In genomic region chr12:8108808-8109398, GRCh38 we compare ENCODE assay signal across 8 cellular contexts. TPM values are rescaled to one million over a fixed set of nuclear protein-coding genes. Genes with fewer than 3 reads are reported as not detected.
A peak's percentile ranks its signal among the peaks of the same experiment; 100 is the strongest.
DNase-seq lines count a peak whose midpoint lies in the region; ATAC-seq, FAIRE-seq and TF ChIP-seq lines count a peak whose summit lies in the region.

No MANE protein-coding gene starts in this region.

- no peaks in the 10 kb centered on the region for H3K4me1 ChIP-seq in A549
- peaks cover 3% of the 10 kb centered on the region for H3K4me1 ChIP-seq in body of pancreas
- H3K4me1 ChIP-seq in iPS DF 6.9 (ENCODE audit: control insufficient read depth, insufficient read depth, low read length) = no peaks in the 10 kb centered on the region
- no peaks in the 10 kb centered on the region for H3K4me1 ChIP-seq in small intestine (ENCODE audit: control insufficient read depth in 2 of 2, insufficient read depth in 1 of 2, low read depth in 1 of 2, low read length in 1 of 2)

- intact Hi-C loops in body of pancreas (cut with DNase I) = no loop called here

- H3K27ac ChIP-seq in A549 (peak overlapping the region; percentile 49 to 64; a peak in 4 of 6 replicates), body of pancreas (no peak overlapping the region), iPS DF 6.9 (ENCODE audit: low read length) (no peak overlapping the region), small intestine (ENCODE audit: low read depth in 1 of 2, low read length in 1 of 2) (no peak overlapping the region)

- H3K4me3 ChIP-seq in A549 (no peak overlapping the region), body of pancreas (no peak overlapping the region), iPS DF 6.9 (ENCODE audit: low read length) (no peak overlapping the region), small intestine (ENCODE audit: low read depth in 1 of 2, low read length in 2 of 2) (no peak overlapping the region)

- H3K27me3 ChIP-seq in body of pancreas = no peaks in the 10 kb centered on the region
- no peaks in the 10 kb centered on the region for H3K27me3 ChIP-seq in iPS DF 6.9 (ENCODE audit: control insufficient read depth, insufficient read depth, low read length)
- H3K27me3 ChIP-seq in small intestine (ENCODE audit: control insufficient read depth in 2 of 2, insufficient read depth in 2 of 2, low read length in 2 of 2) = no peaks in the 10 kb centered on the region

- CTCF ChIA-PET in A549 (lab: Yijun Ruan, JAX) = interaction anchor here (0.6 to 3.9 kb wide), 37 partner anchors 8 to 941 kb away, joined by 3 to 36 read pairs (median 3); partner anchors contain the start of genes CLEC4A, FAM90A1 and ZNF705A

- peak; percentile 96 to 98 for TF ChIP-seq RAD21 in A549 (conservative IDR thresholded peaks at IDR 0.05 in 1 of 2, IDR thresholded peaks at IDR 0.05 in 1 of 2)

- DNase-seq in A549 (ENCODE audit: low read depth in 1 of 2, low spot score in 1 of 2) = peak; percentile 42 to 81
- DNase-seq in GM13977 (ENCODE audit: low spot score) = peak; percentile 71
- peak; percentile 1 to 20 for DNase-seq in NCI-H187 (lab: John Stamatoyannopoulos, UW)
- DNase-seq in UCSD-AML1 (lab: John Stamatoyannopoulos, UW; ENCODE audit: unreplicated experiment) = peak; percentile 63
- DNase-seq in body of pancreas = peak; percentile 80 to 86 (median 84)
- peak; percentile 58 for DNase-seq in iPS DF 6.9 (ENCODE audit: low read depth, low spot score)
- peak; percentile 61 for DNase-seq in small intestine

- H3K9me3 ChIP-seq in A549 (0 out of 3 replicates have a peak, but pooled peaks cover 3% of the 10 kb centered on the region), body of pancreas (no peaks in the 10 kb centered on the region), iPS DF 6.9 (ENCODE audit: control insufficient read depth, insufficient read depth, low read length) (no peaks in the 10 kb centered on the region), small intestine (ENCODE audit: control insufficient read depth, low read depth) (no peaks in the 10 kb centered on the region)

- no peak for TF ChIP-seq POLR2A in A549 (IDR thresholded peaks at IDR 0.05; ENCODE audit: low read length)
- TF ChIP-seq POLR2A in body of pancreas (IDR thresholded peaks at IDR 0.05) = no peak

- H3K36me3 ChIP-seq in body of pancreas (replicated peaks in 1 of 2; ENCODE audit: insufficient read depth in 1 of 2, low read depth in 2 of 2) = no peaks in the 10 kb centered on the region
- H3K36me3 ChIP-seq in iPS DF 6.9 (ENCODE audit: control insufficient read depth, insufficient read depth, low read length) = no peaks in the 10 kb centered on the region
- no peaks in the 10 kb centered on the region for H3K36me3 ChIP-seq in small intestine (ENCODE audit: control insufficient read depth in 2 of 2, insufficient read depth in 2 of 2, low read length in 2 of 2)

- peak; percentile 98 for TF ChIP-seq CTCF in A549 (IDR thresholded peaks at IDR 0.05)
- peak; percentile 94 for TF ChIP-seq CTCF in GM13977 (IDR thresholded peaks at IDR 0.05; ENCODE audit: extremely low read depth, insufficient read depth, missing control alignments)
- peak; percentile 91 to 99 (median 97) for TF ChIP-seq CTCF in body of pancreas (IDR thresholded peaks at IDR 0.05)

- 0% methylated on average over 3 of the region's 3 CpGs for WGBS in A549 (ENCODE audit: missing lambda C conversion rate)
- 0 to 1% methylated on average over 3 of the region's 3 CpGs for WGBS in body of pancreas, 2 donors
- no CpG with 5 or more reads among the region's 3 CpGs for WGBS in iPS DF 6.9 (ENCODE audit: insufficient coverage, insufficient read length)
- WGBS in small intestine, 3 donors = 0 to 1% (median 1%) methylated on average over 3 of the region's 3 CpGs

- peak; percentile 84 to 89; a peak in 5 of 6 replicates for ATAC-seq in A549
- peak; percentile 78 for ATAC-seq in body of pancreas
- no peak for ATAC-seq in HG02884 (IDR thresholded peaks at IDR 0.05; ENCODE audit: unreplicated experiment)

- in situ Hi-C loops in GM13977 (cut with MboI; ENCODE audit: low pct_unique_long_range_greater_than_20kb, low sequenced_read_pairs, unreplicated experiment) = loop anchor here (10.0 kb wide), 1 partner anchor 126 kb away; no protein-coding TSS in a partner anchor

- TF ChIP-seq EP300 in A549 (IDR thresholded peaks at IDR 0.05) = no peak

- FAIRE-seq in A549 (lab: Jason Lieb, UNC) (peak; percentile 43), small intestine (lab: Jason Lieb, UNC) (peak; percentile 49)

- POLR2A ChIA-PET in A549 (lab: Yijun Ruan, JAX) = no interaction called here

- peak overlapping the region; percentile 61 for H3K4me2 ChIP-seq in A549

TF ChIP-seq in A549, 52 proteins besides CTCF, POLR2A, EP300 and RAD21:
- TF ChIP-seq SMC3 (IDR thresholded peaks at IDR 0.05) = peak; percentile 94
- peak; percentile 62; the same call in 1 of the 2 replicates for TF ChIP-seq MAX (IDR thresholded peaks at IDR 0.05)
- TF ChIP-seq MYC (IDR thresholded peaks at IDR 0.05; ENCODE audit: borderline replicate concordance, low read length) = peak; percentile 48; the same call in 1 of the 2 replicates
- no peak for TF ChIP-seq MAFK (IDR thresholded peaks at IDR 0.05; ENCODE audit: partially characterized antibody)

RNA-seq across cellular contexts. Expression of gene CLEC4A, which starts 14.5 kb away (rescaled TPM):
- polyA plus RNA-seq in A549 (2011; rRNA removed) = 0.27 and 0.44 TPM in 2 replicates
- polyA plus RNA-seq in A549 (2012; cell fraction: cytosol; rRNA removed) = 0.21 TPM in 1 of 2 replicates, not detected in the other
- 0.25 and 0.51 TPM in 2 replicates for polyA plus RNA-seq in A549 (2012; cell fraction: nucleus; rRNA removed)
- polyA plus RNA-seq in A549 (2017; fragmentation: RNase III; extraction: RNeasy Plus Mini Kit Qiagen cat#74134 plus additional on column Dnase treatment) = 0.17 TPM in 1 of 3 replicates, not detected in the others
- not detected in 2 replicates for polyA minus RNA-seq in A549 (2011; rRNA and poly(A)+ RNA removed)
- under 1 TPM in 1 of 2 donors, not detected in 1; 0.52 TPM for total RNA-seq in body of pancreas
- polyA plus RNA-seq in small intestine = 1 to 10 TPM in 2 of 3 donors, under 1 TPM in 1; 0.79 to 7.6 (median 4.0) TPM

RNA-seq across cellular contexts. Expression of gene NECAP1, which starts 26.8 kb away (rescaled TPM):
- 31.8 and 34.1 TPM in 2 replicates for polyA plus RNA-seq in A549 (2011; rRNA removed)
- 16.3 and 17.1 TPM in 2 replicates for polyA plus RNA-seq in A549 (2012; cell fraction: cytosol; rRNA removed)
- 11.7 and 14.9 TPM in 2 replicates for polyA plus RNA-seq in A549 (2012; cell fraction: nucleus; rRNA removed)
- polyA plus RNA-seq in A549 (2017; fragmentation: RNase III; extraction: RNeasy Plus Mini Kit Qiagen cat#74134 plus additional on column Dnase treatment) = 15.6 to 19.4 TPM (median 17.6 TPM) in 3 replicates
- 32.5 and 39.8 TPM in 2 replicates for polyA minus RNA-seq in A549 (2011; rRNA and poly(A)+ RNA removed)
- 10 to 100 TPM; 30.3 to 38.7 TPM for total RNA-seq in body of pancreas
- 10 to 100 TPM; 23.6 to 49.0 (median 33.2) TPM for polyA plus RNA-seq in small intestine

RNA-seq across cellular contexts. Expression of gene C3AR1, which starts 42.7 kb away (rescaled TPM):
- polyA plus RNA-seq in A549 (2011; rRNA removed) (not detected in 2 replicates), A549 (2017; fragmentation: RNase III; extraction: RNeasy Plus Mini Kit Qiagen cat#74134 plus additional on column Dnase treatment) (not detected in 3 replicates), small intestine (1 to 10 TPM; 2.7 to 7.5 (median 2.9) TPM)
- not detected in 2 replicates for polyA plus RNA-seq in A549 (2012; cell fraction: cytosol; rRNA removed)
- polyA plus RNA-seq in A549 (2012; cell fraction: nucleus; rRNA removed) = not detected in 2 replicates
- 0.17 TPM in 1 of 2 replicates, not detected in the other for polyA minus RNA-seq in A549 (2011; rRNA and poly(A)+ RNA removed)
- 1 to 10 TPM in 1 of 2 donors, under 1 TPM in 1; 0.66 to 3.9 TPM for total RNA-seq in body of pancreas

RNA-seq across cellular contexts. Expression of gene ZNF705A, which starts 47.9 kb away (rescaled TPM):
- polyA plus RNA-seq in A549 (2011; rRNA removed) (not detected in 2 replicates), A549 (2017; fragmentation: RNase III; extraction: RNeasy Plus Mini Kit Qiagen cat#74134 plus additional on column Dnase treatment) (not detected in 3 replicates), small intestine (not detected)
- polyA plus RNA-seq in A549 (2012; cell fraction: cytosol; rRNA removed) = not detected in 2 replicates
- not detected in 2 replicates for polyA plus RNA-seq in A549 (2012; cell fraction: nucleus; rRNA removed)
- not detected in 2 replicates for polyA minus RNA-seq in A549 (2011; rRNA and poly(A)+ RNA removed)
- not detected for total RNA-seq in body of pancreas

Comparison
In these comparisons a context has a peak if more than half of its experiments do, and no peak if none do; other contexts are left out.
1. DNase-seq: peak in every context shown above with its lines; median percentile 84 in body of pancreas; 71 in GM13977; 63 in UCSD-AML1; 62 in A549; 61 in small intestine; 58 in iPS DF 6.9; 10 in NCI-H187.
2. H3K27ac ChIP-seq: peak in A549 (2 of 2); none in body of pancreas (0 of 4), iPS DF 6.9 (single experiment) and small intestine (0 of 2).
3. Peak in every context shown above with its lines, with median percentiles within 50 percentile points of each other: CTCF ChIP-seq.